ENCODE assay signal across 7 cellular contexts in the genomic region with DNA sequence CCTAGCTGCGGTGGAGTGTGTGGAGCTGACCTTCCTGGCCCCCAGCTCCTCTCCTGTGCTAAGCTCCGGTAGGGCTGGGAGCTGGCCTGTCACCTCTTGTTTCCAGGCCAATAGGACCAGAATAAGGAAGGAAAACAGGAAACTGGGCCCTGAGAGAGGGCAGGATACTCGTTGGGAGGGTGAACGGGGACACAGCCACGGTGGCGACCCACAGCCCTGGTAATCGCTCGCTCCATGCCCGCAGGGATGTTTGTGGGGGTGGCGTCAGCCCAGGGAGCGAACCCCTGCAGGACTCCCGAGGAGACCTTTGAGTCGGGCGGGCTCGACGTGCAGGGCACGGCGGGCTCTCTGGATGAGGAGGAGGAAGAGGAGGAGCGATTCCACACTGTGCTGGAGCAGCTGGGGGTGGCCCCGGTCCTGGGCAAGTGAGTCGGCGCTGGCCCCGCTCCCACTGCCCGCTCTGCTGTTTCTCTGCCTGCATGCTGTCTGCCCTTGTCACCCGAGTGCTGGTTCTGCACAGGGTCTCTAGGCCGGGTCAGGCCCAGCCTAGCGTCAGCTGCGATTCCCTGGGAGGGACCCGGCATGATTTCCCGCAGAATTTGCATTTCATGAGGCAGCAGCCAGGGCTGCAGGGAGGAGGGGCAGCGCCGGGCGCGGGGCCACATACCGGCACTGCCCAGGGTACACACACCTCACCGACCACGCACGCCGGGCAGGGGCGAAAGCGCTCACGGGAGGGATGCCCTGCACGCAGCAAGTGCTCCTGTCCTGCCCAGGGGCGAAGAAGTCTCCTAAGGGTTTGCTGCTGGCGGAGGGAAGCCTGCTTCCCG. TPM values are rescaled to one million over a fixed set of nuclear protein-coding genes. Genes with fewer than 3 reads are reported as not detected.
DNase-seq lines count a peak whose midpoint lies in the region; ATAC-seq and TF ChIP-seq lines count a peak whose summit lies in the region.
"Had no signal": no experiment of that assay in that cellular context is flagged by ENCODE, and none has a peak within 500 bp of the region (broad histone marks: within the 10 kb centered on the region; RNA-seq: fewer than 3 reads in every experiment).

No MANE protein-coding gene starts in this region.

- TF ChIP-seq CTCF in uterus (IDR thresholded peaks at IDR 0.05): no peak

- H3K27ac ChIP-seq in iPS DF 6.9 (ENCODE audit: low read length) (no peak overlapping the region), uterus (peak overlapping the region; percentile 11 to 53)

- H3K4me3 Mint-ChIP-seq in activated T-cell treated with anti-CD3 and anti-CD28 coated beads, Interleukin-2, amount 50 U/mL, for 4 hours: peak overlapping the region; percentile 38

- peaks cover 7% of the 10 kb centered on the region for H3K36me3 Mint-ChIP-seq in activated T-cell treated with anti-CD3 and anti-CD28 coated beads, Interleukin-2, amount 50 U/mL, for 4 hours (ENCODE audit: insufficient read depth)

- H3K4me1 Mint-ChIP-seq in activated T-cell treated with anti-CD3 and anti-CD28 coated beads, Interleukin-2, amount 50 U/mL, for 4 hours (ENCODE audit: low read depth): peaks cover 29% of the 10 kb centered on the region

- H3K36me3 ChIP-seq in iPS DF 6.9 (ENCODE audit: control insufficient read depth, insufficient read depth, low read length): peaks cover 2% of the 10 kb centered on the region; the same call in 1 of the 2 replicates
- H3K36me3 ChIP-seq in uterus: no peaks in the 10 kb centered on the region

- ATAC-seq in activated T-cell treated with anti-CD3 and anti-CD28 coated beads, Interleukin-2, amount 50 U/mL, for 4 hours: no peak

- H3K4me3 ChIP-seq in iPS DF 6.9 (ENCODE audit: low read length): peak overlapping the region; percentile 27; the same call in 1 of the 2 replicates
- peak overlapping the region; percentile 10 to 23 for H3K4me3 ChIP-seq in uterus

- H3K27me3 Mint-ChIP-seq in activated T-cell treated with anti-CD3 and anti-CD28 coated beads, Interleukin-2, amount 50 U/mL, for 4 hours (ENCODE audit: low read depth): peaks cover 48% of the 10 kb centered on the region

- TF ChIP-seq POLR2A in uterus (IDR thresholded peaks at IDR 0.05): peak in 1 of 2 donors; percentile 8

- no peaks in the 10 kb centered on the region for H3K9me3 ChIP-seq in iPS DF 6.9 (ENCODE audit: control insufficient read depth, insufficient read depth, low read length)
- no peaks in the 10 kb centered on the region for H3K9me3 ChIP-seq in uterus

- H3K27me3 ChIP-seq in iPS DF 6.9 (ENCODE audit: control insufficient read depth, insufficient read depth, low read length) (peaks cover 6% of the 10 kb centered on the region; the same call in 1 of the 2 replicates), uterus (peaks cover 20 to 24% of the 10 kb centered on the region in 2 donors)

- H3K4me1 ChIP-seq in iPS DF 6.9 (ENCODE audit: control insufficient read depth, insufficient read depth, low read length): peaks cover 25% of the 10 kb centered on the region
- H3K4me1 ChIP-seq in uterus: peaks cover 0 to 57% of the 10 kb centered on the region in 2 donors

- WGBS in iPS DF 6.9 (ENCODE audit: insufficient coverage, insufficient read length): no CpG with 5 or more reads among the region's 46 CpGs

- intact Hi-C loops in uterus (cut with DNase I; ENCODE audit: low total_unique reads): no loop called here

- DNase-seq in activated T-cell treated with anti-CD3 and anti-CD28 coated beads, Interleukin-2, amount 50 U/mL, for 4 hours: no peak
- no peak for DNase-seq in activated T-cell treated with anti-CD3 and anti-CD28 coated beads, Interleukin-2, amount 50 U/mL, for 1 hour
- DNase-seq in iPS DF 6.9 (ENCODE audit: low read depth, low spot score) (no peak), uterus (no peak), DMS79 treated with DMSO at 0.1 percent for 48 hours (lab: John Stamatoyannopoulos, UW) (no peak), NCI-H774 (lab: John Stamatoyannopoulos, UW) (no peak)
- DNase-seq: DND-41 had no signal

- no peaks in the 10 kb centered on the region for H3K9me3 Mint-ChIP-seq in activated T-cell treated with anti-CD3 and anti-CD28 coated beads, Interleukin-2, amount 50 U/mL, for 4 hours

RNA-seq across cellular contexts. Expression of a gene that starts 1.6 kb away (rescaled TPM):
- under 1 TPM; 0.18 to 0.30 (median 0.28) TPM for total RNA-seq in activated T-cell treated with anti-CD3 and anti-CD28 coated beads, Interleukin-2, amount 50 U/mL, for 4 hours
- 10 to 100 TPM in 1 of 4 donors, 1 to 10 TPM in 2, under 1 TPM in 1; 0.77 to 15.5 (median 2.5) TPM for total RNA-seq in uterus

RNA-seq across cellular contexts. Expression of a gene that starts 3.4 kb away (rescaled TPM):
- total RNA-seq in activated T-cell treated with anti-CD3 and anti-CD28 coated beads, Interleukin-2, amount 50 U/mL, for 4 hours: 10 to 100 TPM; 33.5 to 39.2 (median 35.6) TPM
- 100 to 1,000 TPM in 3 of 4 donors, 10 to 100 TPM in 1; 76.8 to 382 (median 259) TPM for total RNA-seq in uterus

RNA-seq across cellular contexts. Expression of a gene that starts 10.6 kb away (rescaled TPM):
- total RNA-seq in activated T-cell treated with anti-CD3 and anti-CD28 coated beads, Interleukin-2, amount 50 U/mL, for 4 hours: 10 to 100 TPM; 55.5 to 62.4 (median 60.2) TPM
- total RNA-seq in uterus: 10 to 100 TPM; 16.9 to 96.2 (median 37.1) TPM

RNA-seq across cellular contexts. Expression of a gene that starts 13.0 kb away (rescaled TPM):
- 100 to 1,000 TPM; 167 to 183 (median 174) TPM for total RNA-seq in activated T-cell treated with anti-CD3 and anti-CD28 coated beads, Interleukin-2, amount 50 U/mL, for 4 hours
- 10 to 100 TPM; 10.5 to 81.5 (median 42.8) TPM for total RNA-seq in uterus

RNA-seq across cellular contexts. Expression of a gene that starts 13.3 kb away (rescaled TPM):
- 1 to 10 TPM; 4.6 to 6.0 (median 5.7) TPM for total RNA-seq in activated T-cell treated with anti-CD3 and anti-CD28 coated beads, Interleukin-2, amount 50 U/mL, for 4 hours
- total RNA-seq in uterus: 100 to 1,000 TPM in 2 of 4 donors, 10 to 100 TPM in 2; 68.4 to 119 (median 105) TPM
